1 cellular context compared by ENCODE assay signal in the genomic region with DNA sequence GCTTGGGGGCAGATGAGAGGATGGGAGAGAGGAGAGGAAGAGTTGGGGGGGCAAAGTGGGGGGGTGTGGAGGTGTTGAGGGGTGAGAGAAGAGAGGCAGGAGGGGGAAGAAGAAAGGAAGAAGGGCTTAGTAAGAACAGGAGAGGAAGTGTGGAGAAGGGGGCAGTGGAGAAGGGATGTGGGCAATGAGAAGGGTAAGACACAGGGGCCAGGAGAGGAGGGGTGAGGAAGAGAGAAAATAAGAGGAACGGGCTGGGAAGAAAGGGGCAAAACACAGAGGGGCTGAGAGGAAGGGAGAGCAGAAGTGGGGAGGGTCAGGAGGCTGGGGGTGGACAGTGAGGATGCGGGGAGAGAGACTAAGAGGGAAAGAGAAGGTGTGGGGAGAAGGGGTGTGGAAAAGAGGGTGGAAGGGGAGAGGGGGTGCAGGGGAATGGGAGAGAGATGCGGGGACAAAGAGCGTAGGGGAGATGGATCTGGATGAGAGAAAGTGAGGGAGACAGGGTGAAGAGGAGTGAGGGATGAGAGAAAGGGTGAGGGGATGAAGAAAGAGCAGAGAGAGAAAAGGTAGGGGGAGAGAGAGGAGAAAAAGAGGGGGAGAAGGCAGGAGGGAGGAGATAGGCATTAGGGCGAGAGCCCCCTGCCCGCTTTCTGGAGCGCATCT.
TF ChIP-seq lines count a peak whose summit lies in the region.

No MANE protein-coding gene starts in this region.

TF ChIP-seq in SK-N-SH, 30 proteins besides CTCF, POLR2A, EP300 and RAD21 (continued from another document):
- TF ChIP-seq, protein P1, sequence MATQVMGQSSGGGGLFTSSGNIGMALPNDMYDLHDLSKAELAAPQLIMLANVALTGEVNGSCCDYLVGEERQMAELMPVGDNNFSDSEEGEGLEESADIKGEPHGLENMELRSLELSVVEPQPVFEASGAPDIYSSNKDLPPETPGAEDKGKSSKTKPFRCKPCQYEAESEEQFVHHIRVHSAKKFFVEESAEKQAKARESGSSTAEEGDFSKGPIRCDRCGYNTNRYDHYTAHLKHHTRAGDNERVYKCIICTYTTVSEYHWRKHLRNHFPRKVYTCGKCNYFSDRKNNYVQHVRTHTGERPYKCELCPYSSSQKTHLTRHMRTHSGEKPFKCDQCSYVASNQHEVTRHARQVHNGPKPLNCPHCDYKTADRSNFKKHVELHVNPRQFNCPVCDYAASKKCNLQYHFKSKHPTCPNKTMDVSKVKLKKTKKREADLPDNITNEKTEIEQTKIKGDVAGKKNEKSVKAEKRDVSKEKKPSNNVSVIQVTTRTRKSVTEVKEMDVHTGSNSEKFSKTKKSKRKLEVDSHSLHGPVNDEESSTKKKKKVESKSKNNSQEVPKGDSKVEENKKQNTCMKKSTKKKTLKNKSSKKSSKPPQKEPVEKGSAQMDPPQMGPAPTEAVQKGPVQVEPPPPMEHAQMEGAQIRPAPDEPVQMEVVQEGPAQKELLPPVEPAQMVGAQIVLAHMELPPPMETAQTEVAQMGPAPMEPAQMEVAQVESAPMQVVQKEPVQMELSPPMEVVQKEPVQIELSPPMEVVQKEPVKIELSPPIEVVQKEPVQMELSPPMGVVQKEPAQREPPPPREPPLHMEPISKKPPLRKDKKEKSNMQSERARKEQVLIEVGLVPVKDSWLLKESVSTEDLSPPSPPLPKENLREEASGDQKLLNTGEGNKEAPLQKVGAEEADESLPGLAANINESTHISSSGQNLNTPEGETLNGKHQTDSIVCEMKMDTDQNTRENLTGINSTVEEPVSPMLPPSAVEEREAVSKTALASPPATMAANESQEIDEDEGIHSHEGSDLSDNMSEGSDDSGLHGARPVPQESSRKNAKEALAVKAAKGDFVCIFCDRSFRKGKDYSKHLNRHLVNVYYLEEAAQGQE (IDR thresholded peaks at IDR 0.05; ENCODE audit: low read depth, low read length), result no peak
- TF ChIP-seq CHD2 (IDR thresholded peaks at IDR 0.05; ENCODE audit: low read length, partially characterized antibody) (no peak), JUND (IDR thresholded peaks at IDR 0.05) (no peak), TEAD4 (IDR thresholded peaks at IDR 0.05; ENCODE audit: borderline replicate concordance, insufficient read depth) (no peak), TAF1 (IDR thresholded peaks at IDR 0.05; ENCODE audit: borderline replicate concordance, low read depth, low read length) (no peak)
- TF ChIP-seq, protein P2, sequence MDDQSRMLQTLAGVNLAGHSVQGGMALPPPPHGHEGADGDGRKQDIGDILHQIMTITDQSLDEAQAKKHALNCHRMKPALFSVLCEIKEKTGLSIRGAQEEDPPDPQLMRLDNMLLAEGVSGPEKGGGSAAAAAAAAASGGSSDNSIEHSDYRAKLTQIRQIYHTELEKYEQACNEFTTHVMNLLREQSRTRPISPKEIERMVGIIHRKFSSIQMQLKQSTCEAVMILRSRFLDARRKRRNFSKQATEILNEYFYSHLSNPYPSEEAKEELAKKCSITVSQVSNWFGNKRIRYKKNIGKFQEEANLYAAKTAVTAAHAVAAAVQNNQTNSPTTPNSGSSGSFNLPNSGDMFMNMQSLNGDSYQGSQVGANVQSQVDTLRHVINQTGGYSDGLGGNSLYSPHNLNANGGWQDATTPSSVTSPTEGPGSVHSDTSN (IDR thresholded peaks at IDR 0.05), result no peak
- TF ChIP-seq, protein P3, sequence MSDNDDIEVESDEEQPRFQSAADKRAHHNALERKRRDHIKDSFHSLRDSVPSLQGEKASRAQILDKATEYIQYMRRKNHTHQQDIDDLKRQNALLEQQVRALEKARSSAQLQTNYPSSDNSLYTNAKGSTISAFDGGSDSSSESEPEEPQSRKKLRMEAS (IDR thresholded peaks at IDR 0.05; ENCODE audit: low read depth), result no peak
- TF ChIP-seq, protein P4, sequence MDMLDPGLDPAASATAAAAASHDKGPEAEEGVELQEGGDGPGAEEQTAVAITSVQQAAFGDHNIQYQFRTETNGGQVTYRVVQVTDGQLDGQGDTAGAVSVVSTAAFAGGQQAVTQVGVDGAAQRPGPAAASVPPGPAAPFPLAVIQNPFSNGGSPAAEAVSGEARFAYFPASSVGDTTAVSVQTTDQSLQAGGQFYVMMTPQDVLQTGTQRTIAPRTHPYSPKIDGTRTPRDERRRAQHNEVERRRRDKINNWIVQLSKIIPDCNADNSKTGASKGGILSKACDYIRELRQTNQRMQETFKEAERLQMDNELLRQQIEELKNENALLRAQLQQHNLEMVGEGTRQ (IDR thresholded peaks at IDR 0.05; ENCODE audit: borderline replicate concordance, low read depth, low read length), result no peak
